Comparison of ENCODE assay signal across 11 cellular contexts in the genomic region with DNA sequence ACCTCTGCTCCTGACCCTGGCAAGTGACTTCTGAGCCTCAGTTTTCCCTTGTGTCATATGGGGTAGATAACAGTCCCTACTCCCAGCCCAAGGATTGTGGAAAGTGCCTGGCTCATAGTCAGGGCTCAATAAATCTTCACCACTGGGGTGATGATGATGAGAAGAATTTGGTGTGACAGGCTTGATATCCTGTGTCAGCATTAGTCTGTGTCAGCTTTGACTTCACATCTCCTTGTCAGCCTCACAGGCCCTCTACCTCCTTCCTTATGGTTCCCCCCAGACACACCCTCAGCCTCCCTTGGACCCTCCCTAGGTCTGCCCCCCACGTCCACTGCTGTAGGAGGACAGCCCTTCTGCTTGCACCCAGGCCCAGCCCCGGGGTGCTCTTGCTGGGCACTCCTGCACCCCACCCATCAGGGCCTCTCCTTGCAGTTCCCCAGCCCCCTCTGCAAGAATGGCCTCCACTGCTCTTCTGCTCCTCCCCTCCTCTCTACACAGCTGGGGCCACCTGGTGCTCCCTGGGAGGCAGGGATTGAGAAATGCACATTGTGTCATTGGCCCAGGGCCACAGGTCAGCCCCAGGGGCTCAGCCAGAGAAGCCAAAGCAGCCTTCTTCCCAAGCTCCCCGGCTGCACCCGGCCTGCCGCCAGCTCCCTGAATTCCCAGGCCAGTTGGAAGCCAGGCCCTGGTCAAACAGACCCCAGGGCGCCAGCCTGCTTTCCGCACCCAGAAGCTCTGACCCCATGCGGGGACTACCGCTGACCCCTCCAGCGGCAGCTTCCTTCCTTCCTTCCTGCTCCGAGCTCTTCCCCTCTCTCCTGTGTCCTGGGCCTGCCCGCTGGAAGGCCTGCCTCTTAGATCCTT. TPM values are rescaled to one million over a fixed set of nuclear protein-coding genes. Genes with fewer than 3 reads are reported as not detected.
A peak's percentile ranks its signal among the peaks of the same experiment; 100 is the strongest.
DNase-seq lines count a peak whose midpoint lies in the region; ATAC-seq and TF ChIP-seq lines count a peak whose summit lies in the region.
"Had no signal": no experiment of that assay in that cellular context is flagged by ENCODE, and none has a peak within 500 bp of the region (broad histone marks: within the 10 kb centered on the region; RNA-seq: fewer than 3 reads in every experiment).

No MANE protein-coding gene starts in this region.

- no peak for ATAC-seq in GM21390 (IDR thresholded peaks at IDR 0.05; ENCODE audit: unreplicated experiment)
- ATAC-seq: T-helper 17 cell had no signal

- H3K4me2 ChIP-seq in BLaER1, result peak overlapping the region; percentile 48
- no peak overlapping the region for H3K4me2 ChIP-seq in osteoblast (ENCODE audit: insufficient read depth, low read length)
- H3K4me2 ChIP-seq: KMS-11 had no signal

- peaks cover 7% of the 10 kb centered on the region; the same call in 1 of the 2 replicates for H3K27me3 ChIP-seq in BLaER1
- no peaks in the 10 kb centered on the region for H3K27me3 ChIP-seq in osteoblast (ENCODE audit: insufficient read depth, low read length)

- H3K9me3 ChIP-seq in BLaER1 (no peaks in the 10 kb centered on the region), osteoblast (ENCODE audit: low read depth, low read length) (no peaks in the 10 kb centered on the region)

- peaks cover 42% of the 10 kb centered on the region for H3K4me1 ChIP-seq in BLaER1
- H3K4me1 ChIP-seq in osteoblast (ENCODE audit: insufficient read depth, low read length), result no peaks in the 10 kb centered on the region

- H3K27ac ChIP-seq in BLaER1 (no peak overlapping the region), osteoblast (ENCODE audit: low read depth, low read length) (no peak overlapping the region)
- H3K27ac ChIP-seq: KMS-11 had no signal

- H4K20me1 ChIP-seq in BLaER1, result no peaks in the 10 kb centered on the region
- H4K20me1 ChIP-seq in osteoblast (ENCODE audit: insufficient read depth, low read length), result no peaks in the 10 kb centered on the region

- H3K4me3 ChIP-seq in BLaER1 (no peak overlapping the region), osteoblast (ENCODE audit: insufficient read depth, low read length) (no peak overlapping the region)

- no peaks in the 10 kb centered on the region for H3K36me3 ChIP-seq in BLaER1
- H3K36me3 ChIP-seq in osteoblast (ENCODE audit: insufficient read depth, low read length), result no peaks in the 10 kb centered on the region

- DNase-seq in RPMI8226 (peak; percentile 28), glomerular visceral epithelial cell (ENCODE audit: extremely low spot score) (peak; percentile 59), osteoblast (ENCODE audit: insufficient read length, low spot score, missing footprints) (peak; percentile 92), NCI-H2081 treated with DMSO at 0.1 percent for 48 hours (lab: John Stamatoyannopoulos, UW) (no peak), nucleus accumbens (lab: John Stamatoyannopoulos, UW) (no peak), NCI-H510A (lab: John Stamatoyannopoulos, UW) (no peak)
- DNase-seq: NCI-H524, T-helper 17 cell had no signal

- no peak overlapping the region for H2AFZ ChIP-seq in osteoblast (ENCODE audit: low read length)

- no peak overlapping the region for H3K9ac ChIP-seq in BLaER1
- H3K9ac ChIP-seq: KMS-11 had no signal

- TF ChIP-seq CTCF in osteoblast (IDR thresholded peaks at IDR 0.05; ENCODE audit: extremely low read depth, low read depth, low read length), result no peak

- H3K79me2 ChIP-seq in osteoblast (ENCODE audit: insufficient read depth, low read length), result no peaks in the 10 kb centered on the region

RNA-seq across cellular contexts. Expression of a gene that starts 7.7 kb away (rescaled TPM):
- total RNA-seq in osteoblast, result 0.29 and 1.1 TPM in 2 replicates

RNA-seq across cellular contexts. Expression of a gene that starts 39.1 kb away (rescaled TPM):
- total RNA-seq in osteoblast, result 48.6 and 53.2 TPM in 2 replicates

Comparison
In these comparisons a context has a peak if more than half of its experiments do, and no peak if none do; other contexts are left out.
1. DNase-seq: peak in RPMI8226 (single experiment), glomerular visceral epithelial cell (single experiment) and osteoblast (single experiment); none in NCI-H2081 treated with DMSO at 0.1 percent for 48 hours (single experiment), nucleus accumbens (0 of 56) and NCI-H510A (single experiment).